In the genomic region with DNA sequence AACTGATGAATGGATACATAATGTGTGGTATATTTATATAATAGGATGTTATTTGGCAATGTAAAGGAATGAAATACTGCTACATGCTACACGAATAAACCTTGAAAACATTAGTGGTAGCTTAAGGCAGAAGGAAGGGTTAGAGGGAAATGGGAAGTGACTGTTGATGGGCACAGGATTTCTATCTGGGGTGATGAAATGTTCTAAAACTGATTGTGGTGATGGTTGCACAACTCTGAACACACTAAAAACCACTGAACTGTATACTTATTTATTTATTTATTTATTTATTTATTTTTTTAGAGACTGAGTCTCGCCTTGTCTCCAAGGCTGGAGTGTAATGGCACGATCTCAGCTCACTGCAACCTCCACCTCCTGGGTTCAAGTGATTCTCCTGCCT, we compare ENCODE assay signal across 22 cellular contexts. TPM values are rescaled to one million over a fixed set of nuclear protein-coding genes. Genes with fewer than 3 reads are reported as not detected.
A peak's percentile ranks its signal among the peaks of the same experiment; 100 is the strongest.
DNase-seq lines count a peak whose midpoint lies in the region; TF ChIP-seq lines count a peak whose summit lies in the region.
"Had no signal": no experiment of that assay in that cellular context is flagged by ENCODE, and none has a peak within 500 bp of the region (broad histone marks: within the 10 kb centered on the region; RNA-seq: fewer than 3 reads in every experiment).

No MANE protein-coding gene starts in this region.

- H3K27me3 Mint-ChIP-seq in activated T-helper 2 cell treated with anti-CD3 and anti-CD28 coated beads, Interferon-gamma antibody, Interleukin-2, Interleukin-4, amounts not matched to agents 10 μg/mL and 5 μg/mL and 100 μg/mL, durations not matched to agents 14 hours and 24 hours and 36 hours (ENCODE audit: low read depth): no peaks in the 10 kb centered on the region

- no peaks in the 10 kb centered on the region for H3K9me3 Mint-ChIP-seq in activated T-helper 2 cell treated with anti-CD3 and anti-CD28 coated beads, Interferon-gamma antibody, Interleukin-2, Interleukin-4, amounts not matched to agents 10 μg/mL and 5 μg/mL and 100 μg/mL, durations not matched to agents 14 hours and 24 hours and 36 hours

- no peak overlapping the region for H3K9ac ChIP-seq in mesendoderm (ENCODE audit: low read length)

- no peak overlapping the region for H3K4me3 ChIP-seq in foreskin fibroblast (ENCODE audit: low read depth in 1 of 2, low read length in 2 of 2)
- H3K4me3 ChIP-seq in spleen: peak overlapping the region in 1 of 8 donors; percentile 10
- H3K4me3 ChIP-seq in mesendoderm (ENCODE audit: low read length): no peak overlapping the region
- H3K4me3 ChIP-seq: esophagus muscularis mucosa, heart left ventricle had no signal

- no peak overlapping the region for H3K4ac ChIP-seq in mesendoderm (ENCODE audit: low read depth, low read length)

- no peak overlapping the region for H3K56ac ChIP-seq in mesendoderm (ENCODE audit: low read length)

- DNase-seq in KBM-7 (peak; percentile 44), OCI-M1 (lab: John Stamatoyannopoulos, UW) (peak; percentile 52), foreskin fibroblast (peak; percentile 4 to 17), spleen (no peak), mesendoderm (no peak)
- no peak for DNase-seq in central memory CD4-positive, alpha-beta T cell
- DNase-seq in activated T-helper 2 cell treated with anti-CD3 and anti-CD28 coated beads, Interferon-gamma antibody, Interleukin-2, Interleukin-4, amounts not matched to agents 10 μg/mL and 5 μg/mL and 100 μg/mL, durations not matched to agents 14 hours and 24 hours and 36 hours (ENCODE audit: low spot score): no peak
- DNase-seq: activated CD4-positive, alpha-beta T cell treated with anti-CD3 and anti-CD28 coated beads, Interleukin-2, amount 50 U/mL, for 1 hour; activated naive CD4-positive, alpha-beta T cell treated with Interleukin-2 at 50 U/mL for 16 hours; activated T-cell treated with anti-CD3 and anti-CD28 coated beads for 4 hours; aorta; Caco-2; effector CD8-positive, alpha-beta T cell; heart left ventricle; NCI-H187 treated with DMSO at 0.1 percent for 48 hours; NCI-H446 treated with DMSO at 0.1 percent for 48 hours; stimulated activated CD4-positive, alpha-beta T cell treated with anti-CD3 and anti-CD28 coated beads, Interleukin-1b, Interleukin-23, amount 100 ng/mL, for 48 hours; stimulated activated naive CD4-positive, alpha-beta T cell had no signal

- no peaks in the 10 kb centered on the region for H3K4me1 Mint-ChIP-seq in activated T-helper 2 cell treated with anti-CD3 and anti-CD28 coated beads, Interferon-gamma antibody, Interleukin-2, Interleukin-4, amounts not matched to agents 10 μg/mL and 5 μg/mL and 100 μg/mL, durations not matched to agents 14 hours and 24 hours and 36 hours (ENCODE audit: low read depth)

- H3K27me3 ChIP-seq in spleen (replicated peaks in 1 of 7) (no peaks in the 10 kb centered on the region), mesendoderm (ENCODE audit: insufficient read depth, low read length, poor library complexity) (no peaks in the 10 kb centered on the region)
- H3K27me3 ChIP-seq: esophagus muscularis mucosa, heart left ventricle had no signal

- no peak overlapping the region for H3K18ac ChIP-seq in mesendoderm (ENCODE audit: low read length)

- no peak overlapping the region for H3K27ac Mint-ChIP-seq in activated T-helper 2 cell treated with anti-CD3 and anti-CD28 coated beads, Interferon-gamma antibody, Interleukin-2, Interleukin-4, amounts not matched to agents 10 μg/mL and 5 μg/mL and 100 μg/mL, durations not matched to agents 14 hours and 24 hours and 36 hours
- H3K27ac Mint-ChIP-seq: T-helper 1 cell treated with Interleukin-12 subunit alpha and Interleukin-12 subunit beta and Interleukin-4 antibody, amounts not matched to agents 30 μg/mL and 1 μg/mL, for 36 hours had no signal

- H2BK120ac ChIP-seq in mesendoderm (ENCODE audit: low read depth, low read length): no peak overlapping the region

- TF ChIP-seq CTCF in foreskin fibroblast (IDR thresholded peaks at IDR 0.05; ENCODE audit: low read depth, low read length) (no peak), spleen (IDR thresholded peaks at IDR 0.05 in 8 of 11, conservative IDR thresholded peaks at IDR 0.05 in 3 of 11) (no peak)

- H3K36me3 ChIP-seq in spleen (peaks cover 0 to 41% (median under 1%) of the 10 kb centered on the region in 6 donors), mesendoderm (ENCODE audit: control insufficient read depth, insufficient read depth, low read length) (peaks cover 1% of the 10 kb centered on the region)
- H3K36me3 ChIP-seq: heart left ventricle had no signal

- no peak overlapping the region for H2AK5ac ChIP-seq in mesendoderm (ENCODE audit: low read length)

- intact Hi-C loops in spleen (cut with DNase I; ENCODE audit: low total_unique reads): no loop called here
- intact Hi-C loops in activated T-helper 2 cell treated with anti-CD3 and anti-CD28 coated beads, Interferon-gamma antibody, Interleukin-2, Interleukin-4, amounts not matched to agents 10 μg/mL and 5 μg/mL and 100 μg/mL, durations not matched to agents 14 hours and 24 hours and 36 hours (cut with micrococcal nuclease): no loop called here

- no peak for TF ChIP-seq POLR2A in spleen (IDR thresholded peaks at IDR 0.05)

- H4K8ac ChIP-seq in mesendoderm (ENCODE audit: low read depth, low read length): no peak overlapping the region

- H3K79me1 ChIP-seq in mesendoderm (ENCODE audit: low read length): no peaks in the 10 kb centered on the region

- H3K27ac ChIP-seq in spleen: peak overlapping the region in 7 of 8 donors; percentile 49 to 92 (median 81)
- no peak overlapping the region for H3K27ac ChIP-seq in mesendoderm (ENCODE audit: low read depth, low read length)
- H3K27ac ChIP-seq: esophagus muscularis mucosa, VCaP had no signal

- in situ Hi-C loops in KBM-7 (cut with MboI; ENCODE audit: low pct_unique_long_range_greater_than_20kb, low sequenced_read_pairs): no loop called here

- H3K4me3 Mint-ChIP-seq in activated T-helper 2 cell treated with anti-CD3 and anti-CD28 coated beads, Interferon-gamma antibody, Interleukin-2, Interleukin-4, amounts not matched to agents 10 μg/mL and 5 μg/mL and 100 μg/mL, durations not matched to agents 14 hours and 24 hours and 36 hours (ENCODE audit: low read depth): no peak overlapping the region
- H3K4me3 Mint-ChIP-seq: T-helper 1 cell treated with Interleukin-12 subunit alpha and Interleukin-12 subunit beta and Interleukin-4 antibody, amounts not matched to agents 30 μg/mL and 1 μg/mL, for 36 hours had no signal

- H3K79me2 ChIP-seq in mesendoderm (ENCODE audit: control insufficient read depth, insufficient read depth, low read length): no peaks in the 10 kb centered on the region

- H2BK15ac ChIP-seq in mesendoderm (replicated peaks; ENCODE audit: low read depth): no peak overlapping the region

- no peak overlapping the region for H2BK5ac ChIP-seq in mesendoderm (ENCODE audit: low read length)

- no peak overlapping the region for H4K5ac ChIP-seq in mesendoderm (ENCODE audit: low read length)

- H3K4me2 ChIP-seq in mesendoderm (ENCODE audit: low read length): no peak overlapping the region

- no peaks in the 10 kb centered on the region for H3K9me3 ChIP-seq in spleen
- H3K9me3 ChIP-seq: Caco-2, esophagus muscularis mucosa, heart left ventricle had no signal

- WGBS in spleen, 5 donors: 49 to 79% (median 61%) methylated on average over 3 of the region's 3 CpGs
- WGBS in mesendoderm (ENCODE audit: extremely low coverage, insufficient coverage, low lambda C conversion rate): no CpG with 5 or more reads among the region's 3 CpGs

- H3K36me3 Mint-ChIP-seq in activated T-helper 2 cell treated with anti-CD3 and anti-CD28 coated beads, Interferon-gamma antibody, Interleukin-2, Interleukin-4, amounts not matched to agents 10 μg/mL and 5 μg/mL and 100 μg/mL, durations not matched to agents 14 hours and 24 hours and 36 hours (ENCODE audit: low read depth): peaks cover 68% of the 10 kb centered on the region

- H3K23ac ChIP-seq in mesendoderm (ENCODE audit: low read length): no peak overlapping the region

- H3K4me1 ChIP-seq in spleen: peaks cover 0 to 58% (median 11%) of the 10 kb centered on the region in 6 donors
- H3K4me1 ChIP-seq in mesendoderm (ENCODE audit: control insufficient read depth, low read depth, low read length): no peaks in the 10 kb centered on the region
- H3K4me1 ChIP-seq: Caco-2, esophagus muscularis mucosa had no signal

RNA-seq across cellular contexts. Expression of gene SHISA5, which starts 24.8 kb away (rescaled TPM):
- total RNA-seq in spleen: 100 to 1,000 TPM; 154 to 227 (median 182) TPM
- 100 to 1,000 TPM in 1 of 3 donors, 10 to 100 TPM in 2; 80.2 to 132 (median 85.6) TPM for polyA plus RNA-seq in spleen
- polyA plus RNA-seq in mesendoderm (2013, experiment 1 of 2): 181 TPM
- polyA plus RNA-seq in mesendoderm (2013, experiment 2 of 2): 171 TPM
- 65.6 and 69.5 TPM in 2 replicates for total RNA-seq in activated T-helper 2 cell treated with anti-CD3 and anti-CD28 coated beads, Interferon-gamma antibody, Interleukin-2, Interleukin-4, amounts not matched to agents 10 μg/mL and 5 μg/mL and 100 μg/mL, durations not matched to agents 14 hours and 24 hours and 36 hours

RNA-seq across cellular contexts. Expression of gene PFKFB4, which starts 27.8 kb away (rescaled TPM):
- total RNA-seq in spleen: 10 to 100 TPM; 11.0 to 43.1 (median 22.8) TPM
- polyA plus RNA-seq in spleen: 1 to 10 TPM; 2.0 to 4.8 (median 3.8) TPM
- 3.7 TPM for polyA plus RNA-seq in mesendoderm (2013, experiment 1 of 2)
- 4.3 TPM for polyA plus RNA-seq in mesendoderm (2013, experiment 2 of 2)
- total RNA-seq in activated T-helper 2 cell treated with anti-CD3 and anti-CD28 coated beads, Interferon-gamma antibody, Interleukin-2, Interleukin-4, amounts not matched to agents 10 μg/mL and 5 μg/mL and 100 μg/mL, durations not matched to agents 14 hours and 24 hours and 36 hours: 53.0 and 57.0 TPM in 2 replicates

RNA-seq across cellular contexts. Expression of gene UCN2, which starts 34.8 kb away (rescaled TPM):
- total RNA-seq in spleen: under 1 TPM in 5 of 7 donors, not detected in 2; 0.20 to 0.60 (median 0.51) TPM
- under 1 TPM; 0.21 to 0.61 (median 0.45) TPM for polyA plus RNA-seq in spleen
- 0.11 TPM for polyA plus RNA-seq in mesendoderm (2013, experiment 1 of 2)
- polyA plus RNA-seq in mesendoderm (2013, experiment 2 of 2): 0.17 TPM
- 0.11 TPM in 1 of 2 replicates, not detected in the other for total RNA-seq in activated T-helper 2 cell treated with anti-CD3 and anti-CD28 coated beads, Interferon-gamma antibody, Interleukin-2, Interleukin-4, amounts not matched to agents 10 μg/mL and 5 μg/mL and 100 μg/mL, durations not matched to agents 14 hours and 24 hours and 36 hours
- total RNA-seq: esophagus muscularis mucosa, lung microvascular endothelial cell had no signal

Comparison
In these comparisons a context has a peak if more than half of its experiments do, and no peak if none do; other contexts are left out.
1. DNase-seq: peak in KBM-7 (single experiment), OCI-M1 (single experiment) and foreskin fibroblast (2 of 2); none in spleen (single experiment), mesendoderm (single experiment), central memory CD4-positive, alpha-beta T cell (single experiment) and activated T-helper 2 cell treated with anti-CD3 and anti-CD28 coated beads, Interferon-gamma antibody, Interleukin-2, Interleukin-4, amounts not matched to agents 10 μg/mL and 5 μg/mL and 100 μg/mL, durations not matched to agents 14 hours and 24 hours and 36 hours (single experiment).